12 cellular contexts compared by ENCODE assay signal in genomic region chr19:934197-934840, GRCh38. TPM values are rescaled to one million over a fixed set of nuclear protein-coding genes. Genes with fewer than 3 reads are reported as not detected.
DNase-seq lines count a peak whose midpoint lies in the region; ATAC-seq and TF ChIP-seq lines count a peak whose summit lies in the region.
"Had no signal": no experiment of that assay in that cellular context is flagged by ENCODE, and none has a peak within 500 bp of the region (broad histone marks: within the 10 kb centered on the region; RNA-seq: fewer than 3 reads in every experiment).

No MANE protein-coding gene starts in this region.

- H3K4me3 ChIP-seq in SK-N-SH (ENCODE audit: low read depth in 2 of 2, low read length in 1 of 2), result no peak overlapping the region
- no peak overlapping the region for H3K4me3 ChIP-seq in mucosa of stomach (ENCODE audit: low read length)
- no peak overlapping the region for H3K4me3 ChIP-seq in tibial nerve

- TF ChIP-seq EP300 in SK-N-SH (IDR thresholded peaks at IDR 0.05; ENCODE audit: borderline replicate concordance in 1 of 2, low read depth in 1 of 2, low read length in 1 of 2) (no peak), tibial nerve (IDR thresholded peaks at IDR 0.05) (no peak)

- H3K9ac ChIP-seq in SK-N-SH (no peak overlapping the region), mucosa of stomach (ENCODE audit: low read length) (peak overlapping the region; percentile 45)

- H3K27ac Mint-ChIP-seq in dendritic cell treated with granulocyte-macrophage colony-stimulating factor and Interleukin-4, amounts not matched to agents 40 ng/mL and 50 ng/mL, for 4 days, result peak overlapping the region; percentile 93
- no peak overlapping the region for H3K27ac Mint-ChIP-seq in activated naive CD8-positive, alpha-beta T cell treated with anti-CD3 and anti-CD28 coated beads for 36 hours
- H3K27ac Mint-ChIP-seq: naive thymus-derived CD4-positive, alpha-beta T cell had no signal

- H4K20me1 ChIP-seq in SK-N-SH (ENCODE audit: insufficient read depth), result peaks cover 2% of the 10 kb centered on the region; the same call in 1 of the 2 replicates

- H3K4me1 ChIP-seq in SK-N-SH (ENCODE audit: control insufficient read depth in 1 of 2, insufficient read depth in 2 of 2, low read depth in 1 of 2, low read length in 1 of 2), result peaks cover 13 to 42% of the 10 kb centered on the region in 2 experiments; a peak in 2 of 4 replicates
- peaks cover 29% of the 10 kb centered on the region for H3K4me1 ChIP-seq in mucosa of stomach (ENCODE audit: control insufficient read depth, insufficient read depth, low read length)
- peaks cover 0 to 41% (median 32%) of the 10 kb centered on the region in 4 donors for H3K4me1 ChIP-seq in tibial nerve

- H3K4me1 Mint-ChIP-seq in dendritic cell treated with granulocyte-macrophage colony-stimulating factor and Interleukin-4, amounts not matched to agents 40 ng/mL and 50 ng/mL, for 4 days (ENCODE audit: low read depth), result peaks cover 91% of the 10 kb centered on the region
- H3K4me1 Mint-ChIP-seq in activated naive CD8-positive, alpha-beta T cell treated with anti-CD3 and anti-CD28 coated beads for 36 hours, result peaks cover 22% of the 10 kb centered on the region

- H3K79me2 ChIP-seq in SK-N-SH (ENCODE audit: insufficient read depth), result peaks cover 26% of the 10 kb centered on the region

- no peaks in the 10 kb centered on the region for H3K9me3 Mint-ChIP-seq in dendritic cell treated with granulocyte-macrophage colony-stimulating factor and Interleukin-4, amounts not matched to agents 40 ng/mL and 50 ng/mL, for 4 days
- no peaks in the 10 kb centered on the region for H3K9me3 Mint-ChIP-seq in activated naive CD8-positive, alpha-beta T cell treated with anti-CD3 and anti-CD28 coated beads for 36 hours

- H3K36me3 Mint-ChIP-seq in dendritic cell treated with granulocyte-macrophage colony-stimulating factor and Interleukin-4, amounts not matched to agents 40 ng/mL and 50 ng/mL, for 4 days (ENCODE audit: low read depth), result peaks cover 93% of the 10 kb centered on the region
- peaks cover 2% of the 10 kb centered on the region for H3K36me3 Mint-ChIP-seq in activated naive CD8-positive, alpha-beta T cell treated with anti-CD3 and anti-CD28 coated beads for 36 hours

- H2AFZ ChIP-seq in SK-N-SH (ENCODE audit: low read depth), result no peak overlapping the region

- H3K9me3 ChIP-seq in SK-N-SH (no peaks in the 10 kb centered on the region), mucosa of stomach (ENCODE audit: control insufficient read depth, low read length) (no peaks in the 10 kb centered on the region), tibial nerve (no peaks in the 10 kb centered on the region)

- peaks cover 0 to 5% of the 10 kb centered on the region in 2 experiments for H3K36me3 ChIP-seq in SK-N-SH (replicated peaks in 1 of 2; ENCODE audit: control insufficient read depth in 1 of 2, insufficient read depth in 2 of 2, low read length in 1 of 2)
- no peaks in the 10 kb centered on the region for H3K36me3 ChIP-seq in mucosa of stomach (ENCODE audit: control insufficient read depth, insufficient read depth, low read length)
- peaks cover 0 to 17% (median 0%) of the 10 kb centered on the region in 3 donors for H3K36me3 ChIP-seq in tibial nerve

- no peaks in the 10 kb centered on the region for H3K9me2 ChIP-seq in SK-N-SH

- no peaks in the 10 kb centered on the region for H3K27me3 Mint-ChIP-seq in dendritic cell treated with granulocyte-macrophage colony-stimulating factor and Interleukin-4, amounts not matched to agents 40 ng/mL and 50 ng/mL, for 4 days
- H3K27me3 Mint-ChIP-seq in activated naive CD8-positive, alpha-beta T cell treated with anti-CD3 and anti-CD28 coated beads for 36 hours, result peaks cover 13% of the 10 kb centered on the region
- H3K27me3 Mint-ChIP-seq: naive thymus-derived CD4-positive, alpha-beta T cell had no signal

- TF ChIP-seq POLR2A in tibial nerve (IDR thresholded peaks at IDR 0.05), result no peak

- WGBS in SK-N-SH (ENCODE audit: low lambda C conversion rate), result 92% methylated on average over 12 of the region's 29 CpGs
- WGBS in tibial nerve, 2 donors, result 66 to 81% methylated on average over 26 to 29 of the region's 29 CpGs

- H3F3A ChIP-seq in SK-N-SH (replicated peaks; ENCODE audit: insufficient read depth), result peaks cover 6% of the 10 kb centered on the region

- H3K27ac ChIP-seq in SK-N-SH (ENCODE audit: low read depth in 2 of 2, low read length in 1 of 2) (peak overlapping the region in 1 of 2 experiments; percentile 89; a peak in 3 of 4 replicates), tibial nerve (peak overlapping the region in 3 of 4 donors; percentile 17 to 71 (median 58))

- H3K4me2 ChIP-seq in SK-N-SH, result peak overlapping the region; percentile 83; the same call in 1 of the 2 replicates

- POLR2A ChIA-PET in SK-N-SH (lab: Yijun Ruan, JAX), result no interaction called here

- TF ChIP-seq CTCF in SK-N-SH (IDR thresholded peaks at IDR 0.05) (no peak), tibial nerve (IDR thresholded peaks at IDR 0.05) (no peak)

- intact Hi-C loops in dendritic cell treated with granulocyte-macrophage colony-stimulating factor and Interleukin-4, amounts not matched to agents 40 ng/mL and 50 ng/mL, for 4 days (cut with micrococcal nuclease), result no loop called here

- no peak for DNase-seq in SK-N-SH
- DNase-seq in tibial nerve (ENCODE audit: low spot score in 2 of 2), result no peak
- no peak for DNase-seq in AG20443 (ENCODE audit: low spot score)
- DNase-seq in T1000 (lab: John Stamatoyannopoulos, UW), result no peak
- DNase-seq in activated naive CD8-positive, alpha-beta T cell treated with anti-CD3 and anti-CD28 coated beads for 36 hours, result no peak
- DNase-seq: DND-41; naive thymus-derived CD4-positive, alpha-beta T cell; NCI-H2171 treated with DMSO at 0.1 percent for 48 hours; RPMI8226 had no signal

- peak overlapping the region; percentile 72 for H3K4me3 Mint-ChIP-seq in dendritic cell treated with granulocyte-macrophage colony-stimulating factor and Interleukin-4, amounts not matched to agents 40 ng/mL and 50 ng/mL, for 4 days
- H3K4me3 Mint-ChIP-seq in activated naive CD8-positive, alpha-beta T cell treated with anti-CD3 and anti-CD28 coated beads for 36 hours, result no peak overlapping the region

- TF ChIP-seq RAD21 in SK-N-SH (IDR thresholded peaks at IDR 0.05; ENCODE audit: low read length), result no peak

- ATAC-seq in SK-N-SH treated with all-trans-retinoic acid at 6 μM for 48 hours, result no peak; the same call in 2 of the 3 replicates

- H3K27me3 ChIP-seq in SK-N-SH (ENCODE audit: insufficient read depth) (no peaks in the 10 kb centered on the region), mucosa of stomach (ENCODE audit: control insufficient read depth, insufficient read depth, low read length) (no peaks in the 10 kb centered on the region), tibial nerve (no peaks in the 10 kb centered on the region)

- CTCF ChIA-PET in SK-N-SH (lab: Yijun Ruan, JAX), result interaction anchor here (0.8 to 2.4 kb wide), 6 partner anchors 10 to 76 kb away, joined by 3 to 11 read pairs (median 5); partner anchors contain the start of gene WDR18

TF ChIP-seq in SK-N-SH, 30 proteins besides CTCF, POLR2A, EP300 and RAD21 (continues in another document):
- TF ChIP-seq EZH2phosphoT487 (IDR thresholded peaks at IDR 0.05; ENCODE audit: borderline replicate concordance, low read depth) (no peak), SIN3A (IDR thresholded peaks at IDR 0.05; ENCODE audit: borderline replicate concordance, low read depth, low read length) (no peak)

TF ChIP-seq in SK-N-SH treated with all-trans-retinoic acid at 6 μM for 48 hours, 23 proteins besides CTCF, POLR2A, EP300 and RAD21 (continues in another document):
- TF ChIP-seq ARNTL (CRISPR knock-in tag; IDR thresholded peaks at IDR 0.05; ENCODE audit: borderline replicate concordance, low read depth) (no peak), ZNF70 (CRISPR knock-in tag; IDR thresholded peaks at IDR 0.05) (no peak), RARB (CRISPR knock-in tag; IDR thresholded peaks at IDR 0.05) (no peak), TCF4 (CRISPR knock-in tag; IDR thresholded peaks at IDR 0.05; ENCODE audit: borderline replicate concordance) (no peak)

RNA-seq across cellular contexts. Expression of gene ARID3A, which starts 8.5 kb away (rescaled TPM):
- 4.4 and 8.6 TPM in 2 replicates for polyA plus RNA-seq in SK-N-SH (2012; rRNA removed)
- 1.4 and 3.3 TPM in 2 replicates for polyA plus RNA-seq in SK-N-SH (2012; cell fraction: cytosol; rRNA removed)
- polyA plus RNA-seq in SK-N-SH (2012; cell fraction: nucleus; rRNA removed), result 14.1 and 16.6 TPM in 2 replicates
- total RNA-seq in tibial nerve, result 10 to 100 TPM in 3 of 4 donors, 1 to 10 TPM in 1; 8.1 to 15.3 (median 12.5) TPM
- total RNA-seq in activated naive CD8-positive, alpha-beta T cell treated with anti-CD3 and anti-CD28 coated beads for 36 hours, result 10 to 100 TPM; 10.2 to 11.8 TPM

RNA-seq across cellular contexts. Expression of gene KISS1R, which starts 17.2 kb away (rescaled TPM):
- not detected in 2 replicates for polyA plus RNA-seq in SK-N-SH (2012; rRNA removed)
- 0.03 TPM in 1 of 2 replicates, not detected in the other for polyA plus RNA-seq in SK-N-SH (2012; cell fraction: cytosol; rRNA removed)
- polyA plus RNA-seq in SK-N-SH (2012; cell fraction: nucleus; rRNA removed), result 0.04 TPM in 1 of 2 replicates, not detected in the other
- total RNA-seq in tibial nerve, result not detected
- total RNA-seq in activated naive CD8-positive, alpha-beta T cell treated with anti-CD3 and anti-CD28 coated beads for 36 hours, result 10 to 100 TPM; 12.2 to 13.3 TPM

RNA-seq across cellular contexts. Expression of gene R3HDM4, which starts 21.3 kb away (rescaled TPM):
- 39.2 and 41.4 TPM in 2 replicates for polyA plus RNA-seq in SK-N-SH (2012; rRNA removed)
- 19.6 and 30.3 TPM in 2 replicates for polyA plus RNA-seq in SK-N-SH (2012; cell fraction: cytosol; rRNA removed)
- polyA plus RNA-seq in SK-N-SH (2012; cell fraction: nucleus; rRNA removed), result 46.7 and 47.9 TPM in 2 replicates
- 10 to 100 TPM; 30.2 to 47.7 (median 37.6) TPM for total RNA-seq in tibial nerve
- 10 to 100 TPM; 50.5 to 51.7 TPM for total RNA-seq in activated naive CD8-positive, alpha-beta T cell treated with anti-CD3 and anti-CD28 coated beads for 36 hours

RNA-seq across cellular contexts. Expression of gene RNU6-9, which starts 41.0 kb away (rescaled TPM):
- not detected in 2 replicates for polyA plus RNA-seq in SK-N-SH (2012; rRNA removed)
- not detected in 2 replicates for polyA plus RNA-seq in SK-N-SH (2012; cell fraction: cytosol; rRNA removed)
- not detected in 2 replicates for polyA plus RNA-seq in SK-N-SH (2012; cell fraction: nucleus; rRNA removed)
- not detected for total RNA-seq in tibial nerve
- not detected for total RNA-seq in activated naive CD8-positive, alpha-beta T cell treated with anti-CD3 and anti-CD28 coated beads for 36 hours
- total RNA-seq: naive thymus-derived CD4-positive, alpha-beta T cell had no signal
- polyA plus RNA-seq: naive thymus-derived CD4-positive, alpha-beta T cell had no signal

RNA-seq across cellular contexts. Expression of gene MED16, which starts 41.3 kb away (rescaled TPM):
- 30.0 and 40.6 TPM in 2 replicates for polyA plus RNA-seq in SK-N-SH (2012; rRNA removed)
- polyA plus RNA-seq in SK-N-SH (2012; cell fraction: cytosol; rRNA removed), result 12.5 and 22.8 TPM in 2 replicates
- 49.0 and 102 TPM in 2 replicates for polyA plus RNA-seq in SK-N-SH (2012; cell fraction: nucleus; rRNA removed)
- 10 to 100 TPM; 49.6 to 67.5 (median 53.9) TPM for total RNA-seq in tibial nerve
- 10 to 100 TPM; 39.8 to 40.3 TPM for total RNA-seq in activated naive CD8-positive, alpha-beta T cell treated with anti-CD3 and anti-CD28 coated beads for 36 hours

Comparison
In these comparisons a context has a peak if more than half of its experiments do, and no peak if none do; other contexts are left out.
1. RNA of gene KISS1R, which starts 17.2 kb away (total RNA-seq): 12.2 to 13.3 TPM in activated naive CD8-positive, alpha-beta T cell treated with anti-CD3 and anti-CD28 coated beads for 36 hours; not detected in tibial nerve; every median in the first group is over 10 times any median in the second.